11 cellular contexts compared by ENCODE assay signal in the genomic region with DNA sequence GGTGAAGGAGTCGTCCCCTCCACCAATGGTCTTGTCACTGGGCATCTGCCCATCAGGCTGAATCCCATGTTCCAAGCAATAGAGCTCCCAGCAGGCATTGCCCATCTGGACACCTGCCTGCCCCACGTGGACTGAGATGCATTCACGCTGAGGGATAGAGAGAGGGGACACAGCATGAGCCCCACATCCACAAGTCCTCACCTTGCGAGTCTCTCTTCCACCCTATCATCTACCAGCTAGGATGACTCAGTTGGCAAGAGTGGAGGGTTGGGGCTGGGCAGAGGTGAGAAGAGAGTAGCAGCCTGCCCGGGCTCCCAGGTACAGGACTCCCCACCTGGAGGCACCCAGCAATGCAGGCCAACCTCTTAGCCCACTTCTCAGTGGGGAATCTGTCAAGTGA. TPM values are rescaled to one million over a fixed set of nuclear protein-coding genes. Genes with fewer than 3 reads are reported as not detected.
DNase-seq lines count a peak whose midpoint lies in the region; ATAC-seq and TF ChIP-seq lines count a peak whose summit lies in the region.
"Had no signal": no experiment of that assay in that cellular context is flagged by ENCODE, and none has a peak within 500 bp of the region (broad histone marks: within the 10 kb centered on the region; RNA-seq: fewer than 3 reads in every experiment).

No MANE protein-coding gene starts in this region.

- no peak for ATAC-seq in activated CD8-positive, alpha-beta T cell treated with anti-CD3 and anti-CD28 coated beads, Interleukin-2, amount 10 ng/mL, durations not matched to agents 7 days and 5 days
- ATAC-seq in gastroesophageal sphincter (no peak), HG03432 (IDR thresholded peaks at IDR 0.05; ENCODE audit: unreplicated experiment) (no peak)

- no peaks in the 10 kb centered on the region for H3K9me3 Mint-ChIP-seq in activated CD8-positive, alpha-beta T cell treated with anti-CD3 and anti-CD28 coated beads, Interleukin-2, amount 10 ng/mL, durations not matched to agents 7 days and 5 days (ENCODE audit: insufficient read depth)

- TF ChIP-seq EP300 in gastroesophageal sphincter (IDR thresholded peaks at IDR 0.05) (no peak), stomach (IDR thresholded peaks at IDR 0.05) (no peak)

- TF ChIP-seq POLR2A in gastroesophageal sphincter (IDR thresholded peaks at IDR 0.05) (no peak), stomach (IDR thresholded peaks at IDR 0.05) (no peak)

- in situ Hi-C loops in brain microvascular endothelial cell (cut with HindIII; ENCODE audit: low pct_ligation_motif_present, low sequenced_read_pairs) = no loop called here

- TF ChIP-seq CTCF in gastroesophageal sphincter (IDR thresholded peaks at IDR 0.05) (no peak), stomach (IDR thresholded peaks at IDR 0.05) (no peak), brain microvascular endothelial cell (IDR thresholded peaks at IDR 0.05; ENCODE audit: low read depth, low read length, missing control alignments) (no peak)

- H3K27me3 ChIP-seq in gastroesophageal sphincter = no peaks in the 10 kb centered on the region
- no peaks in the 10 kb centered on the region for H3K27me3 ChIP-seq in stomach
- H3K27me3 ChIP-seq in brain microvascular endothelial cell (replicated peaks) = peaks cover 22% of the 10 kb centered on the region

- H3K27ac ChIP-seq in gastroesophageal sphincter (peak overlapping the region in 3 of 4 donors; percentile 87 to 90 (median 88)), stomach (peak overlapping the region; percentile 53 to 98 (median 94)), brain microvascular endothelial cell (no peak overlapping the region)

- 65% methylated on average over 2 of the region's 5 CpGs; no CpG with 5 or more reads in 1 of the 2 donors for WGBS in gastroesophageal sphincter (ENCODE audit: low coverage in 1 of 2), 2 donors
- 52 to 70% (median 59%) methylated on average over 2 to 5 of the region's 5 CpGs for WGBS in stomach, 5 donors

- intact Hi-C loops in stomach (cut with DNase I; ENCODE audit: low total_unique reads) = no loop called here

- peaks cover 0 to 42% of the 10 kb centered on the region in 2 donors for H3K36me3 ChIP-seq in gastroesophageal sphincter
- H3K36me3 ChIP-seq in stomach = peaks cover 14 to 37% (median 27%) of the 10 kb centered on the region in 4 donors
- peaks cover 4% of the 10 kb centered on the region for H3K36me3 ChIP-seq in brain microvascular endothelial cell (replicated peaks)

- peak overlapping the region; percentile 100 for H3K27ac Mint-ChIP-seq in activated CD8-positive, alpha-beta T cell treated with anti-CD3 and anti-CD28 coated beads, Interleukin-2, amount 10 ng/mL, durations not matched to agents 7 days and 5 days

- H3K4me1 ChIP-seq in gastroesophageal sphincter (peaks cover 0 to 75% (median 26%) of the 10 kb centered on the region in 3 donors), stomach (peaks cover 75 to 81% (median 77%) of the 10 kb centered on the region in 4 donors)

- H3K27me3 Mint-ChIP-seq in activated CD8-positive, alpha-beta T cell treated with anti-CD3 and anti-CD28 coated beads, Interleukin-2, amount 10 ng/mL, durations not matched to agents 7 days and 5 days (ENCODE audit: low read depth) = no peaks in the 10 kb centered on the region

- peaks cover 58% of the 10 kb centered on the region for H3K36me3 Mint-ChIP-seq in activated CD8-positive, alpha-beta T cell treated with anti-CD3 and anti-CD28 coated beads, Interleukin-2, amount 10 ng/mL, durations not matched to agents 7 days and 5 days (ENCODE audit: low read depth)

- peaks cover 63% of the 10 kb centered on the region for H3K4me1 Mint-ChIP-seq in activated CD8-positive, alpha-beta T cell treated with anti-CD3 and anti-CD28 coated beads, Interleukin-2, amount 10 ng/mL, durations not matched to agents 7 days and 5 days (ENCODE audit: low read depth)

- CTCF ChIA-PET in activated CD8-positive, alpha-beta T cell treated with anti-CD3 and anti-CD28 coated beads, Interleukin-2, amount 10 ng/mL, durations not matched to agents 7 days and 5 days (lab: Charles Lee) = interaction anchor here (0.9 to 6.2 kb wide), 7 partner anchors 22 to 93 kb away, joined by 4 to 79 read pairs (median 10); partner anchors contain the start of genes ANKZF1, ATG9A, DNAJB2 and SLC23A3

- no peaks in the 10 kb centered on the region for H3K9me3 ChIP-seq in gastroesophageal sphincter
- H3K9me3 ChIP-seq in stomach = no peaks in the 10 kb centered on the region

- POLR2A ChIA-PET in activated CD8-positive, alpha-beta T cell treated with anti-CD3 and anti-CD28 coated beads, Interleukin-2, amount 10 ng/mL, durations not matched to agents 7 days and 5 days (lab: Charles Lee) = interaction anchor here (0.7 to 4.6 kb wide), 13 partner anchors 10 to 75 kb away, joined by 3 to 77 read pairs (median 6); partner anchors contain the start of genes ABCB6, ANKZF1, ATG9A and CNPPD1

- peak overlapping the region; percentile 99 for H3K4me3 Mint-ChIP-seq in activated CD8-positive, alpha-beta T cell treated with anti-CD3 and anti-CD28 coated beads, Interleukin-2, amount 10 ng/mL, durations not matched to agents 7 days and 5 days

- H3K4me3 ChIP-seq in gastroesophageal sphincter (peak overlapping the region in 1 of 2 donors; percentile 66), stomach (peak overlapping the region; percentile 59 to 75 (median 72)), brain microvascular endothelial cell (ENCODE audit: low read depth, low read length) (no peak overlapping the region)

- DNase-seq in NCI-H146 (lab: John Stamatoyannopoulos, UW) (peak; percentile 28), NCI-H146 treated with DMSO at 0.1 percent for 48 hours (lab: John Stamatoyannopoulos, UW; ENCODE audit: unreplicated experiment) (no peak), stomach (peak; percentile 40), brain microvascular endothelial cell (no peak), mucosa of gallbladder (ENCODE audit: low spot score) (no peak)
- DNase-seq in activated CD8-positive, alpha-beta T cell treated with anti-CD3 and anti-CD28 coated beads, Interleukin-2, amount 10 ng/mL, durations not matched to agents 7 days and 5 days = peak; percentile 46
- DNase-seq: cerebellar nuclear complex had no signal

RNA-seq across cellular contexts. Expression of gene TUBA4B, which starts 1.0 kb away (rescaled TPM):
- total RNA-seq in activated CD8-positive, alpha-beta T cell treated with anti-CD3 and anti-CD28 coated beads, Interleukin-2, amount 10 ng/mL, durations not matched to agents 7 days and 5 days = not detected
- total RNA-seq in gastroesophageal sphincter (not detected), stomach (not detected), mucosa of gallbladder (not detected)
- polyA plus RNA-seq in stomach = not detected
- total RNA-seq: LHCN-M2 had no signal
- polyA plus RNA-seq: AG04450 had no signal

RNA-seq across cellular contexts. Expression of gene TUBA4A, which starts 1.6 kb away (rescaled TPM):
- 100 to 1,000 TPM; 286 to 292 TPM for total RNA-seq in activated CD8-positive, alpha-beta T cell treated with anti-CD3 and anti-CD28 coated beads, Interleukin-2, amount 10 ng/mL, durations not matched to agents 7 days and 5 days
- total RNA-seq in gastroesophageal sphincter = 10 to 100 TPM; 33.2 to 89.3 (median 56.2) TPM
- total RNA-seq in stomach = 100 to 1,000 TPM in 1 of 5 donors, 10 to 100 TPM in 4; 18.7 to 141 (median 27.2) TPM
- polyA plus RNA-seq in stomach = 10 to 100 TPM; 28.9 to 68.8 (median 51.0) TPM
- total RNA-seq in mucosa of gallbladder = 40.6 TPM

RNA-seq across cellular contexts. Expression of gene STK16, which starts 6.8 kb away (rescaled TPM):
- 10 to 100 TPM; 31.2 to 31.5 TPM for total RNA-seq in activated CD8-positive, alpha-beta T cell treated with anti-CD3 and anti-CD28 coated beads, Interleukin-2, amount 10 ng/mL, durations not matched to agents 7 days and 5 days
- total RNA-seq in gastroesophageal sphincter = 10 to 100 TPM; 10.2 to 14.0 (median 11.6) TPM
- total RNA-seq in stomach = 10 to 100 TPM in 4 of 5 donors, 1 to 10 TPM in 1; 1.2 to 55.6 (median 23.7) TPM
- polyA plus RNA-seq in stomach = 10 to 100 TPM; 38.8 to 55.9 (median 45.1) TPM
- 27.5 TPM for total RNA-seq in mucosa of gallbladder

RNA-seq across cellular contexts. Expression of gene GLB1L, which starts 6.8 kb away (rescaled TPM):
- total RNA-seq in activated CD8-positive, alpha-beta T cell treated with anti-CD3 and anti-CD28 coated beads, Interleukin-2, amount 10 ng/mL, durations not matched to agents 7 days and 5 days = 1 to 10 TPM; 3.4 to 4.0 TPM
- total RNA-seq in gastroesophageal sphincter (1 to 10 TPM; 5.9 to 9.7 (median 6.6) TPM), stomach (10 to 100 TPM in 1 of 5 donors, 1 to 10 TPM in 2, under 1 TPM in 1, not detected in 1; 0.58 to 31.4 (median 4.5) TPM), mucosa of gallbladder (22.2 TPM)
- 1 to 10 TPM; 2.6 to 4.9 (median 2.6) TPM for polyA plus RNA-seq in stomach

RNA-seq across cellular contexts. Expression of gene ANKZF1, which starts 22.5 kb away (rescaled TPM):
- total RNA-seq in activated CD8-positive, alpha-beta T cell treated with anti-CD3 and anti-CD28 coated beads, Interleukin-2, amount 10 ng/mL, durations not matched to agents 7 days and 5 days = 100 to 1,000 TPM; 106 to 114 TPM
- total RNA-seq in gastroesophageal sphincter (10 to 100 TPM; 24.3 to 48.4 (median 25.1) TPM), stomach (100 to 1,000 TPM in 3 of 5 donors, 10 to 100 TPM in 2; 33.9 to 263 (median 138) TPM), mucosa of gallbladder (74.4 TPM)
- polyA plus RNA-seq in stomach = 10 to 100 TPM; 27.8 to 36.6 (median 33.4) TPM

Comparison
In these comparisons a context has a peak if more than half of its experiments do, and no peak if none do; other contexts are left out.
1. DNase-seq: peak in NCI-H146 (single experiment), activated CD8-positive, alpha-beta T cell treated with anti-CD3 and anti-CD28 coated beads, Interleukin-2, amount 10 ng/mL, durations not matched to agents 7 days and 5 days (single experiment) and stomach (single experiment); none in NCI-H146 treated with DMSO at 0.1 percent for 48 hours (single experiment), brain microvascular endothelial cell (single experiment) and mucosa of gallbladder (single experiment).